Comparison of ENCODE assay signal across 15 cellular contexts in genomic region chr10:28120043-28120749, GRCh38.
DNase-seq lines count a peak whose midpoint lies in the region; ATAC-seq and TF ChIP-seq lines count a peak whose summit lies in the region.
"Had no signal": no experiment of that assay in that cellular context is flagged by ENCODE, and none has a peak within 500 bp of the region (broad histone marks: within the 10 kb centered on the region; RNA-seq: fewer than 3 reads in every experiment).

No MANE protein-coding gene starts in this region.

- H3K4me2 ChIP-seq in GM23338 = no peak overlapping the region
- H3K4me2 ChIP-seq: smooth muscle cell had no signal

- peaks cover 10% of the 10 kb centered on the region for H3K4me1 ChIP-seq in GM23338 (ENCODE audit: insufficient read depth)
- H3K4me1 ChIP-seq: testis had no signal

- no peaks in the 10 kb centered on the region for H3K9me2 ChIP-seq in GM23338 (ENCODE audit: insufficient read depth)

- H3K4me1 Mint-ChIP-seq in GM23338 (peaks cover 34% of the 10 kb centered on the region), nephron (peaks cover 39% of the 10 kb centered on the region)

- no peaks in the 10 kb centered on the region for H4K20me1 ChIP-seq in GM23338 (replicated peaks; ENCODE audit: insufficient read depth)

- no peaks in the 10 kb centered on the region for H3K79me2 ChIP-seq in GM23338 (replicated peaks; ENCODE audit: insufficient read depth)

- DNase-seq in GM23338 (ENCODE audit: low spot score) = peak; percentile 10
- peak; percentile 40 for DNase-seq in NCI-H226
- DNase-seq in cerebellum (ENCODE audit: low spot score) = peak; percentile 9
- DNase-seq in nucleus accumbens (lab: John Stamatoyannopoulos, UW) = no peak
- no peak for DNase-seq in SKM-1 treated with dmso at 0.1 percent for 144 hours (lab: John Stamatoyannopoulos, UW; ENCODE audit: unreplicated experiment)
- no peak for DNase-seq in activated naive CD4-positive, alpha-beta T cell treated with Interleukin-2 at 50 U/mL for 16 hours
- DNase-seq: activated CD8-positive, alpha-beta memory T cell treated with anti-CD3 and anti-CD28 coated beads, Interleukin-2, amount 10 ng/mL, durations not matched to agents 7 days and 5 days; naive thymus-derived CD4-positive, alpha-beta T cell; NCI-H1436 treated with DMSO at 0.1 percent for 48 hours; testis had no signal

- no peak overlapping the region for H3K4me3 ChIP-seq in GM23338
- H3K4me3 ChIP-seq: SJSA1, smooth muscle cell, testis had no signal

- H3K4me3 Mint-ChIP-seq in GM23338 (no peak overlapping the region), nephron (no peak overlapping the region)
- H3K4me3 Mint-ChIP-seq: activated CD8-positive, alpha-beta memory T cell treated with anti-CD3 and anti-CD28 coated beads, Interleukin-2, amount 10 ng/mL, durations not matched to agents 7 days and 5 days; naive thymus-derived CD4-positive, alpha-beta T cell had no signal

- H3F3A ChIP-seq in GM23338 (replicated peaks; ENCODE audit: low read depth) = no peaks in the 10 kb centered on the region

- H3K36me3 Mint-ChIP-seq in GM23338 (ENCODE audit: low read depth) = no peaks in the 10 kb centered on the region
- H3K36me3 Mint-ChIP-seq in nephron (ENCODE audit: low read depth) = peaks cover 4% of the 10 kb centered on the region

- no peaks in the 10 kb centered on the region for H3K27me3 ChIP-seq in GM23338 (ENCODE audit: insufficient read depth)
- H3K27me3 ChIP-seq: SJSA1, testis had no signal

- H3K36me3 ChIP-seq in GM23338 (ENCODE audit: insufficient read depth) = no peaks in the 10 kb centered on the region
- H3K36me3 ChIP-seq: SJSA1 had no signal

- no peak overlapping the region for H3K27ac ChIP-seq in GM23338 (ENCODE audit: low read depth)
- H3K27ac ChIP-seq: C4-2B, SJSA1, testis had no signal

- TF ChIP-seq CTCF in GM23338 (conservative IDR thresholded peaks at IDR 0.05; ENCODE audit: low read depth in 2 of 2) (no peak), nephron (IDR thresholded peaks at IDR 0.05; ENCODE audit: unreplicated experiment in 3 of 3) (no peak)

- H2AFZ ChIP-seq in GM23338 = no peak overlapping the region

- H3K27me3 Mint-ChIP-seq in GM23338 (ENCODE audit: insufficient read depth, low read depth, poor library complexity) (peaks cover 2% of the 10 kb centered on the region), nephron (ENCODE audit: low read depth) (peaks cover 4% of the 10 kb centered on the region)
- H3K27me3 Mint-ChIP-seq: activated CD8-positive, alpha-beta memory T cell treated with anti-CD3 and anti-CD28 coated beads, Interleukin-2, amount 10 ng/mL, durations not matched to agents 7 days and 5 days; naive thymus-derived CD4-positive, alpha-beta T cell had no signal

- no peak for ATAC-seq in GM23338
- ATAC-seq in GM19452 (IDR thresholded peaks at IDR 0.05; ENCODE audit: unreplicated experiment) = no peak
- ATAC-seq: activated CD8-positive, alpha-beta memory T cell treated with anti-CD3 and anti-CD28 coated beads, Interleukin-2, amount 10 ng/mL, durations not matched to agents 7 days and 5 days; naive thymus-derived CD4-positive, alpha-beta T cell had no signal

- H3K27ac Mint-ChIP-seq in GM23338 (peak overlapping the region; percentile 92), nephron (peak overlapping the region in 2 of 3 experiments; percentile 7 to 33)
- H3K27ac Mint-ChIP-seq: activated CD8-positive, alpha-beta memory T cell treated with anti-CD3 and anti-CD28 coated beads, Interleukin-2, amount 10 ng/mL, durations not matched to agents 7 days and 5 days had no signal

- H3K9me3 Mint-ChIP-seq in GM23338 (no peaks in the 10 kb centered on the region), nephron (no peaks in the 10 kb centered on the region)
- H3K9me3 Mint-ChIP-seq: naive thymus-derived CD4-positive, alpha-beta T cell had no signal

TF ChIP-seq in GM23338, 12 proteins besides CTCF, POLR2A, EP300 and RAD21:
- TF ChIP-seq EZH2phosphoT487 (IDR thresholded peaks at IDR 0.05; ENCODE audit: unreplicated experiment) = no peak

Comparison
In these comparisons a context has a peak if more than half of its experiments do, and no peak if none do; other contexts are left out.
1. DNase-seq: peak in GM23338 (single experiment), NCI-H226 (single experiment) and cerebellum (single experiment); none in nucleus accumbens (0 of 56), SKM-1 treated with dmso at 0.1 percent for 144 hours (single experiment) and activated naive CD4-positive, alpha-beta T cell treated with Interleukin-2 at 50 U/mL for 16 hours (single experiment).